ENCODE assay signal across 15 cellular contexts in genomic region chr19:4326215-4326836, GRCh38.
DNase-seq lines count a peak whose midpoint lies in the region; ATAC-seq, FAIRE-seq and TF ChIP-seq lines count a peak whose summit lies in the region.
"Had no signal": no experiment of that assay in that cellular context is flagged by ENCODE, and none has a peak within 500 bp of the region (broad histone marks: within the 10 kb centered on the region; RNA-seq: fewer than 3 reads in every experiment).

No MANE protein-coding gene starts in this region.

- no peak overlapping the region for H3K27ac ChIP-seq in iPS-20b (ENCODE audit: low read length)
- H3K27ac ChIP-seq: foreskin keratinocyte had no signal

- H3K36me3 Mint-ChIP-seq in activated naive CD8-positive, alpha-beta T cell, result no peaks in the 10 kb centered on the region

- H3K9me3 Mint-ChIP-seq in activated naive CD8-positive, alpha-beta T cell (ENCODE audit: low read depth), result no peaks in the 10 kb centered on the region

- CTCF ChIA-PET in AG04449 (lab: Yijun Ruan, JAX), result no interaction called here
- CTCF ChIA-PET in GM10248 (lab: Yijun Ruan, JAX), result interaction anchor here (4.5 kb wide), 1 partner anchor 75 kb away, joined by 16 read pairs; the partner anchor contains the start of genes CHAF1A and SH3GL1

- peaks cover 23% of the 10 kb centered on the region for H3K4me1 Mint-ChIP-seq in activated naive CD8-positive, alpha-beta T cell (ENCODE audit: low read depth)

- peak overlapping the region; percentile 23; the same call in 1 of the 2 replicates for H3K4me3 ChIP-seq in AG04449 (ENCODE audit: low read depth, low read length)
- peak overlapping the region; percentile 61; the same call in 1 of the 2 replicates for H3K4me3 ChIP-seq in iPS-20b (ENCODE audit: low read length)

- DNase-seq in AG04449 (ENCODE audit: low read depth, low spot score) (no peak), GM10248 (ENCODE audit: extremely low spot score) (peak; percentile 5), H54 (ENCODE audit: insufficient read length, low spot score) (no peak), COR-L47 (lab: John Stamatoyannopoulos, UW) (no peak), retina (no peak)
- DNase-seq: activated CD8-positive, alpha-beta memory T cell treated with anti-CD3 and anti-CD28 coated beads for 24 hours; foreskin keratinocyte; GF-D8; NCI-H1092 treated with DMSO at 0.1 percent for 48 hours; OCI-M1 had no signal

- no peaks in the 10 kb centered on the region for H3K27me3 ChIP-seq in iPS-20b (ENCODE audit: insufficient read depth, low read length)
- H3K27me3 ChIP-seq: foreskin keratinocyte had no signal

- peak overlapping the region; percentile 76 for H3K4me3 Mint-ChIP-seq in activated naive CD8-positive, alpha-beta T cell

- no peaks in the 10 kb centered on the region for H3K27me3 Mint-ChIP-seq in activated naive CD8-positive, alpha-beta T cell

- no peak overlapping the region for H3K9ac ChIP-seq in iPS-20b (ENCODE audit: low read depth, low read length)

- no peak for FAIRE-seq in H54 (lab: Jason Lieb, UNC)
- FAIRE-seq: HTR-8/SVneo had no signal

- no peaks in the 10 kb centered on the region for H3K36me3 ChIP-seq in iPS-20b (ENCODE audit: insufficient read depth, low read depth, low read length)

- POLR2A ChIA-PET in AG04449 (lab: Yijun Ruan, JAX), result no interaction called here
- POLR2A ChIA-PET in GM10248 (lab: Yijun Ruan, JAX), result no interaction called here

- no peak for TF ChIP-seq POLR2A in H54 (IDR thresholded peaks at IDR 0.05; ENCODE audit: low read depth, low read length)

- TF ChIP-seq CTCF in AG04449 (IDR thresholded peaks at IDR 0.05; ENCODE audit: insufficient read depth, low read length, missing control alignments) (no peak), GM10248 (IDR thresholded peaks at IDR 0.05; ENCODE audit: control extremely low read depth, extremely low read depth, low read depth, missing control alignments) (no peak)

- no peaks in the 10 kb centered on the region for H3K9me3 ChIP-seq in iPS-20b (ENCODE audit: insufficient read depth, low read depth, low read length)

- no peak for ATAC-seq in HG03039 (IDR thresholded peaks at IDR 0.05; ENCODE audit: unreplicated experiment)
- ATAC-seq: foreskin keratinocyte, HCT116 had no signal

- H3K27ac Mint-ChIP-seq in activated naive CD8-positive, alpha-beta T cell, result no peak overlapping the region

- 0 out of 2 replicates have a peak, but pooled peaks cover 2% of the 10 kb centered on the region for H3K4me1 ChIP-seq in iPS-20b (ENCODE audit: insufficient read depth, low read length)
- H3K4me1 ChIP-seq: foreskin keratinocyte had no signal
